8 cellular contexts compared by ENCODE assay signal in genomic region chr20:41029150-41029872, GRCh38. TPM values are rescaled to one million over a fixed set of nuclear protein-coding genes. Genes with fewer than 3 reads are reported as not detected.
DNase-seq lines count a peak whose midpoint lies in the region; ATAC-seq and TF ChIP-seq lines count a peak whose summit lies in the region.

No MANE protein-coding gene starts in this region.

- H2AFZ ChIP-seq in MM.1S (ENCODE audit: low read length): peak overlapping the region; percentile 24; the same call in 1 of the 2 replicates

- intact Hi-C loops in mucosa of descending colon (cut with DNase I, micrococcal nuclease): no loop called here

- H3K9ac ChIP-seq in ES-I3 (ENCODE audit: low read depth, low read length): peak overlapping the region; percentile 99
- H3K9ac ChIP-seq in MM.1S (ENCODE audit: low read length): peak overlapping the region; percentile 96
- H3K9ac ChIP-seq in endocrine pancreas (ENCODE audit: control insufficient read depth, insufficient read depth, low read length): peak overlapping the region; percentile 96

- TF ChIP-seq POLR2A in upper lobe of left lung (IDR thresholded peaks at IDR 0.05): no peak

- no peaks in the 10 kb centered on the region for H3F3A ChIP-seq in MM.1S (ENCODE audit: insufficient read depth, low read length)

- peaks cover 12% of the 10 kb centered on the region for H3K36me3 ChIP-seq in ES-I3 (ENCODE audit: insufficient read depth, low read length)
- H3K36me3 ChIP-seq in MM.1S (replicated peaks; ENCODE audit: insufficient read depth, low read length): peaks cover 8% of the 10 kb centered on the region; the same call in 1 of the 2 replicates
- H3K36me3 ChIP-seq in endocrine pancreas (ENCODE audit: control insufficient read depth, insufficient read depth, low read length): no peaks in the 10 kb centered on the region
- peaks cover 4% of the 10 kb centered on the region for H3K36me3 ChIP-seq in mucosa of descending colon (ENCODE audit: low read depth)
- H3K36me3 ChIP-seq in upper lobe of left lung: no peaks in the 10 kb centered on the region

- 1 to 2% methylated on average over 20 to 38 of the region's 68 CpGs for WGBS in upper lobe of left lung, 2 donors

- ATAC-seq in GM21786 (IDR thresholded peaks at IDR 0.05; ENCODE audit: unreplicated experiment): peak; percentile 24
- ATAC-seq in mucosa of descending colon: peak; percentile 55
- ATAC-seq in upper lobe of left lung (ENCODE audit: low FRiP score in 2 of 2): peak in 1 of 2 donors; percentile 62

- H3K27ac ChIP-seq in MM.1S (ENCODE audit: low read length) (peak overlapping the region; percentile 68; the same call in 1 of the 2 replicates), upper lobe of left lung (peak overlapping the region; percentile 94 to 100 (median 99))

- TF ChIP-seq EP300 in upper lobe of left lung (IDR thresholded peaks at IDR 0.05): no peak

- no peak for TF ChIP-seq CTCF in MM.1S (IDR thresholded peaks at IDR 0.05; ENCODE audit: low read length)
- TF ChIP-seq CTCF in mucosa of descending colon (IDR thresholded peaks at IDR 0.05): no peak
- TF ChIP-seq CTCF in upper lobe of left lung (IDR thresholded peaks at IDR 0.05): no peak

- peaks cover 57% of the 10 kb centered on the region for H3K79me2 ChIP-seq in MM.1S (ENCODE audit: low read length)

- H3K4me1 ChIP-seq in ES-I3 (ENCODE audit: insufficient read depth, low read length) (peaks cover 34% of the 10 kb centered on the region), MM.1S (ENCODE audit: low read length) (peaks cover 41% of the 10 kb centered on the region), endocrine pancreas (ENCODE audit: control insufficient read depth, insufficient read depth, low read length) (peaks cover 27% of the 10 kb centered on the region), mucosa of descending colon (ENCODE audit: low read depth) (peaks cover 37% of the 10 kb centered on the region), upper lobe of left lung (peaks cover 43 to 54% (median 44%) of the 10 kb centered on the region in 4 donors)

- H3K27me3 ChIP-seq in MM.1S (replicated peaks; ENCODE audit: insufficient read depth, low read length) (no peaks in the 10 kb centered on the region), endocrine pancreas (ENCODE audit: control insufficient read depth, insufficient read depth, low read length) (no peaks in the 10 kb centered on the region), upper lobe of left lung (no peaks in the 10 kb centered on the region)

- peak overlapping the region; percentile 97 for H3K4me2 ChIP-seq in MM.1S (ENCODE audit: low read depth, low read length)

- H3K9me2 ChIP-seq in MM.1S (replicated peaks; ENCODE audit: insufficient read depth, low read length): no peaks in the 10 kb centered on the region

- H3K9me3 ChIP-seq in ES-I3 (ENCODE audit: control insufficient read depth, insufficient read depth, low read length) (no peaks in the 10 kb centered on the region), MM.1S (replicated peaks; ENCODE audit: insufficient read depth, low read length) (no peaks in the 10 kb centered on the region), endocrine pancreas (ENCODE audit: control insufficient read depth, low read length) (no peaks in the 10 kb centered on the region), mucosa of descending colon (no peaks in the 10 kb centered on the region), upper lobe of left lung (no peaks in the 10 kb centered on the region)

- peak overlapping the region; percentile 96 for H3K4me3 ChIP-seq in MM.1S (ENCODE audit: low read length)
- H3K4me3 ChIP-seq in endocrine pancreas (ENCODE audit: control insufficient read depth, insufficient read depth, low read length): peak overlapping the region; percentile 96
- H3K4me3 ChIP-seq in mucosa of descending colon: peak overlapping the region; percentile 86
- H3K4me3 ChIP-seq in upper lobe of left lung: peak overlapping the region; percentile 63 to 97 (median 76)

- H4K20me1 ChIP-seq in MM.1S (ENCODE audit: insufficient read depth, low read length): 0 out of 2 replicates have a peak, but pooled peaks cover 13% of the 10 kb centered on the region

- DNase-seq in MM.1S (no peak), mucosa of descending colon (peak; percentile 39 to 69 (median 66)), upper lobe of left lung (peak in 1 of 2 donors; percentile 90), mesenteric fat pad (ENCODE audit: low spot score) (no peak)
- peak; percentile 43 to 47 for DNase-seq in activated CD4-positive, alpha-beta T cell treated with anti-CD3 and anti-CD28 coated beads, Interleukin-2, amount 50 U/mL, for 48 hours

RNA-seq across cellular contexts. Expression of gene TOP1, which starts 0.7 kb away (rescaled TPM):
- total RNA-seq in mucosa of descending colon (10 to 100 TPM; 51.8 to 60.0 (median 57.7) TPM), upper lobe of left lung (10 to 100 TPM; 39.8 to 94.2 (median 49.0) TPM), mesenteric fat pad (42.4 TPM)

Comparison
In these comparisons a context has a peak if more than half of its experiments do, and no peak if none do; other contexts are left out.
1. DNase-seq: peak in activated CD4-positive, alpha-beta T cell treated with anti-CD3 and anti-CD28 coated beads, Interleukin-2, amount 50 U/mL, for 48 hours (2 of 2) and mucosa of descending colon (3 of 3); none in MM.1S (single experiment) and mesenteric fat pad (single experiment).
2. Peak in every context shown above with its lines, with median percentiles within 50 percentile points of each other: H3K9ac ChIP-seq and H3K4me3 ChIP-seq.